ENCODE assay signal across 8 cellular contexts in the genomic region with DNA sequence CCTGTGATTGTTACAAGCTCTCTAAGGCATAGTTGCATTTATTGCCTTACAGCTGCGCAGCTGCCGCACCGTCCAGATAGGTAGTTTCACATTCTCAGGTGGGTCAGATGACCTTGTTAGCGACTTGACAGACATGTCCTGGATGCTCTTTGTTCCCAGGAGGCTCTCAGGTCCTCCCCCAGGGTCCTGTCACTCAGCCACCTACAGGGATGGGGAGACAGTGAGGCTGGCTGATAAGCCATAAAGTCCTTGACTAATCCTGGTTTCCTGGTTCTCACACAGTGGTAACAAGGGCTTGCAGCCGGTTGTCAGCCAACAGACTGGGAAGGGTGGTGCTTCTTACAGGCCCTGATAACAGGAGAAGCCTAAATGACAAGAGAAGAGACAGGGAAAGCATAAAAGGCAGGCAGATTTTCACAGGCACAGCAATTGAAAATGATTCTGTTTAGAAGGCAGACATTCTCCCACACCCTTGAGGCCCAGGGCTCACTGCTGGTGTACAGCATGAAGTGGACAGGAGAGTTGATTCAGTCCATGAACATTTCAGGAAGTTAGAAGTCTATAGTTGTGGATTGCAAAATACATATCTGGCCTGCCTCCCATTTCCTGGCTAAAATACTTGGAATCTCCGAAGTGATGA. TPM values are rescaled to one million over a fixed set of nuclear protein-coding genes. Genes with fewer than 3 reads are reported as not detected.
DNase-seq lines count a peak whose midpoint lies in the region; ATAC-seq and TF ChIP-seq lines count a peak whose summit lies in the region.

No MANE protein-coding gene starts in this region.

- H3K27me3 ChIP-seq in MG63 (no peaks in the 10 kb centered on the region), muscle layer of duodenum (ENCODE audit: low read depth, low read length) (no peaks in the 10 kb centered on the region)

- TF ChIP-seq CTCF in coronary artery (IDR thresholded peaks at IDR 0.05), result no peak

- H3K27ac ChIP-seq in coronary artery, result peak overlapping the region; percentile 97 to 99
- H3K27ac ChIP-seq in muscle layer of duodenum (ENCODE audit: low read length), result peak overlapping the region; percentile 96

- peaks cover 56 to 77% of the 10 kb centered on the region in 2 donors for H3K4me1 ChIP-seq in muscle layer of duodenum (ENCODE audit: control insufficient read depth in 1 of 2, insufficient read depth in 2 of 2, low read length in 2 of 2)

- H3K4me3 ChIP-seq in MG63 (peak overlapping the region; percentile 100), coronary artery (peak overlapping the region; percentile 85), muscle layer of duodenum (ENCODE audit: low read depth in 1 of 2, low read length in 2 of 2) (peak overlapping the region; percentile 74 to 98)

- no peaks in the 10 kb centered on the region for H3K9me3 ChIP-seq in MG63
- H3K9me3 ChIP-seq in muscle layer of duodenum (ENCODE audit: control insufficient read depth in 1 of 2, low read length in 2 of 2), result no peaks in the 10 kb centered on the region

- H3K36me3 ChIP-seq in MG63 (peaks cover 71% of the 10 kb centered on the region), muscle layer of duodenum (ENCODE audit: control insufficient read depth in 1 of 2, insufficient read depth in 2 of 2, low read length in 2 of 2) (peaks cover 4 to 9% of the 10 kb centered on the region in 2 donors)

- no peak for ATAC-seq in GM18498 (IDR thresholded peaks at IDR 0.05; ENCODE audit: unreplicated experiment)

- DNase-seq in CD1c-positive myeloid dendritic cell (ENCODE audit: extremely low spot score) (peak; percentile 75), MG63 (peak; percentile 30), coronary artery (ENCODE audit: low spot score) (no peak), NCI-H526 treated with DMSO at 0.1 percent for 48 hours (lab: John Stamatoyannopoulos, UW) (no peak), occipital lobe (lab: John Stamatoyannopoulos, UW) (no peak), medulla oblongata (ENCODE audit: extremely low spot score) (no peak)

RNA-seq across cellular contexts. Expression of a gene that starts 2.9 kb away (rescaled TPM):
- total RNA-seq in MG63 (2014; rRNA removed; shearing (Covaris generic); ENCODE audit: low replicate concordance), result 324 and 413 TPM in 2 replicates
- 96.2 TPM for total RNA-seq in occipital lobe

RNA-seq across cellular contexts. Expression of a gene that starts 17.7 kb away (rescaled TPM):
- total RNA-seq in MG63 (2014; rRNA removed; shearing (Covaris generic); ENCODE audit: low replicate concordance), result 38.6 and 39.0 TPM in 2 replicates
- total RNA-seq in occipital lobe, result 4.1 TPM

RNA-seq across cellular contexts. Expression of a gene that starts 23.7 kb away (rescaled TPM):
- total RNA-seq in MG63 (2014; rRNA removed; shearing (Covaris generic); ENCODE audit: low replicate concordance), result 46.6 and 83.8 TPM in 2 replicates
- total RNA-seq in occipital lobe, result 24.8 TPM

RNA-seq across cellular contexts. Expression of a gene that starts 54.7 kb away (rescaled TPM):
- total RNA-seq in MG63 (2014; rRNA removed; shearing (Covaris generic); ENCODE audit: low replicate concordance), result 246 and 425 TPM in 2 replicates
- 91.6 TPM for total RNA-seq in occipital lobe

Comparison
In these comparisons a context has a peak if more than half of its experiments do, and no peak if none do; other contexts are left out.
1. DNase-seq: peak in CD1c-positive myeloid dendritic cell (single experiment) and MG63 (single experiment); none in coronary artery (single experiment), NCI-H526 treated with DMSO at 0.1 percent for 48 hours (single experiment), occipital lobe (single experiment) and medulla oblongata (single experiment).
2. Peak in every context shown above with its lines, with median percentiles within 50 percentile points of each other: H3K4me3 ChIP-seq.